14 cellular contexts compared by ENCODE assay signal in genomic region chr17:78790552-78790951, GRCh38. TPM values are rescaled to one million over a fixed set of nuclear protein-coding genes. Genes with fewer than 3 reads are reported as not detected.
DNase-seq lines count a peak whose midpoint lies in the region; ATAC-seq and TF ChIP-seq lines count a peak whose summit lies in the region.
"Had no signal": no experiment of that assay in that cellular context is flagged by ENCODE, and none has a peak within 500 bp of the region (broad histone marks: within the 10 kb centered on the region; RNA-seq: fewer than 3 reads in every experiment).

No MANE protein-coding gene starts in this region.

- no peak for TF ChIP-seq CTCF in colonic mucosa (IDR thresholded peaks at IDR 0.05)

- H3K9me3 Mint-ChIP-seq in stimulated activated naive CD8-positive, alpha-beta T cell treated with anti-CD3 and anti-CD28 coated beads, Interleukin-15, Interleukin-2, amounts not matched to agents 100 ng/mL and 50 ng/mL, for 24 hours, result no peaks in the 10 kb centered on the region
- H3K9me3 Mint-ChIP-seq in naive thymus-derived CD8-positive, alpha-beta T cell, result no peaks in the 10 kb centered on the region
- H3K9me3 Mint-ChIP-seq: activated T-helper 1 cell treated with anti-CD3 and anti-CD28 coated beads, Interleukin-12 subunit alpha, Interleukin-12 subunit beta, Interleukin-2, Interleukin-4 antibody, amounts not matched to agents 30 ng/mL and 10 ng/mL and 1 ng/mL, durations not matched to agents 14 hours and 24 hours and 36 hours had no signal

- no peaks in the 10 kb centered on the region for H3K27me3 Mint-ChIP-seq in stimulated activated naive CD8-positive, alpha-beta T cell treated with anti-CD3 and anti-CD28 coated beads, Interleukin-15, Interleukin-2, amounts not matched to agents 100 ng/mL and 50 ng/mL, for 24 hours
- no peaks in the 10 kb centered on the region for H3K27me3 Mint-ChIP-seq in naive thymus-derived CD8-positive, alpha-beta T cell

- H3K36me3 ChIP-seq in colonic mucosa (peaks cover 4% of the 10 kb centered on the region), aorta (ENCODE audit: control insufficient read depth in 1 of 2, insufficient read depth in 2 of 2, low read length in 1 of 2) (no peaks in the 10 kb centered on the region)
- H3K36me3 ChIP-seq: ovary had no signal

- POLR2A ChIA-PET in naive thymus-derived CD8-positive, alpha-beta T cell (lab: Charles Lee), result interaction anchor here (0.6 to 4.1 kb wide), 13 partner anchors 10 to 63 kb away, joined by 3 to 49 read pairs (median 6); partner anchors contain the start of genes CYTH1 and USP36

- peak overlapping the region; percentile 43 for H3K27ac Mint-ChIP-seq in stimulated activated naive CD8-positive, alpha-beta T cell treated with anti-CD3 and anti-CD28 coated beads, Interleukin-15, Interleukin-2, amounts not matched to agents 100 ng/mL and 50 ng/mL, for 24 hours
- peak overlapping the region; percentile 88 to 98 (median 98) for H3K27ac Mint-ChIP-seq in naive thymus-derived CD8-positive, alpha-beta T cell
- H3K27ac Mint-ChIP-seq: activated T-helper 1 cell treated with anti-CD3 and anti-CD28 coated beads, Interleukin-12 subunit alpha, Interleukin-12 subunit beta, Interleukin-2, Interleukin-4 antibody, amounts not matched to agents 30 ng/mL and 10 ng/mL and 1 ng/mL, durations not matched to agents 14 hours and 24 hours and 36 hours had no signal

- H3K4me3 Mint-ChIP-seq in stimulated activated naive CD8-positive, alpha-beta T cell treated with anti-CD3 and anti-CD28 coated beads, Interleukin-15, Interleukin-2, amounts not matched to agents 100 ng/mL and 50 ng/mL, for 24 hours, result no peak overlapping the region
- peak overlapping the region in 7 of 10 donors; percentile 7 to 83 (median 39) for H3K4me3 Mint-ChIP-seq in naive thymus-derived CD8-positive, alpha-beta T cell
- H3K4me3 Mint-ChIP-seq: activated T-helper 1 cell treated with anti-CD3 and anti-CD28 coated beads, Interleukin-12 subunit alpha, Interleukin-12 subunit beta, Interleukin-2, Interleukin-4 antibody, amounts not matched to agents 30 ng/mL and 10 ng/mL and 1 ng/mL, durations not matched to agents 14 hours and 24 hours and 36 hours had no signal

- DNase-seq in stimulated activated naive CD8-positive, alpha-beta T cell treated with anti-CD3 and anti-CD28 coated beads, Interleukin-15, Interleukin-2, amounts not matched to agents 100 U/mL and 50 U/mL, for 24 hours, result no peak
- DNase-seq in colonic mucosa (no peak), aorta (peak; percentile 36 to 39), SW 1271 (lab: John Stamatoyannopoulos, UW) (no peak), substantia nigra (lab: John Stamatoyannopoulos, UW) (no peak), NOMO-1 treated with DMSO at 0.1 percent for 48 hours (lab: John Stamatoyannopoulos, UW; ENCODE audit: unreplicated experiment) (no peak)
- no peak for DNase-seq in naive thymus-derived CD8-positive, alpha-beta T cell
- DNase-seq: caudate nucleus; NCI-H2081 treated with DMSO at 0.1 percent for 48 hours; NK-92 treated with Interleukin-12 subunit alpha and Interleukin-12 subunit beta, amount 100 ng/mL, for 24 hours had no signal

- peaks cover 39% of the 10 kb centered on the region for H3K36me3 Mint-ChIP-seq in stimulated activated naive CD8-positive, alpha-beta T cell treated with anti-CD3 and anti-CD28 coated beads, Interleukin-15, Interleukin-2, amounts not matched to agents 100 ng/mL and 50 ng/mL, for 24 hours (ENCODE audit: low read depth)
- H3K36me3 Mint-ChIP-seq in naive thymus-derived CD8-positive, alpha-beta T cell, result peaks cover 0 to 17% (median 13%) of the 10 kb centered on the region in 3 donors

- H3K27ac ChIP-seq in colonic mucosa, result peak overlapping the region; percentile 48
- peak overlapping the region in 1 of 2 donors; percentile 50 for H3K27ac ChIP-seq in aorta (ENCODE audit: low read depth in 1 of 2, low read length in 2 of 2)
- H3K27ac ChIP-seq in substantia nigra (ENCODE audit: low read depth, low read length, poor library complexity, severe bottlenecking), result no peak overlapping the region

- H3K4me3 ChIP-seq in colonic mucosa, result no peak overlapping the region
- H3K4me3 ChIP-seq in aorta (ENCODE audit: low read length in 2 of 2), result no peak overlapping the region
- H3K4me3 ChIP-seq: GM12878, ovary had no signal

- H3K27me3 ChIP-seq in colonic mucosa (no peaks in the 10 kb centered on the region), aorta (ENCODE audit: control insufficient read depth in 1 of 2, insufficient read depth in 2 of 2, low read length in 1 of 2) (no peaks in the 10 kb centered on the region)
- H3K27me3 ChIP-seq: ovary had no signal

- H3K9me3 ChIP-seq in colonic mucosa (no peaks in the 10 kb centered on the region), aorta (ENCODE audit: control insufficient read depth, low read length) (no peaks in the 10 kb centered on the region)
- H3K9me3 ChIP-seq: ovary had no signal

- intact Hi-C loops in colonic mucosa (cut with DNase I), result no loop called here
- intact Hi-C loops in aorta (cut with DNase I), result no loop called here

- no peak for ATAC-seq in stimulated activated naive CD8-positive, alpha-beta T cell treated with anti-CD3 and anti-CD28 coated beads, Interleukin-15, Interleukin-2, amounts not matched to agents 100 U/mL and 50 U/mL, for 24 hours
- ATAC-seq in naive thymus-derived CD8-positive, alpha-beta T cell, result no peak
- ATAC-seq in aorta (ENCODE audit: low FRiP score), result no peak
- ATAC-seq: GM12878 had no signal

- H3K9ac ChIP-seq in colonic mucosa (ENCODE audit: low read depth in 2 of 2, low read length in 2 of 2), result no peak overlapping the region

- 79 to 81% methylated on average over 4 of the region's 4 CpGs for WGBS in aorta, 2 donors

- peaks cover 9% of the 10 kb centered on the region for H3K4me1 ChIP-seq in colonic mucosa
- peaks cover 0 to 2% of the 10 kb centered on the region in 2 donors for H3K4me1 ChIP-seq in aorta (ENCODE audit: control insufficient read depth in 1 of 2, insufficient read depth in 2 of 2, low read length in 2 of 2)

- H3K4me1 Mint-ChIP-seq in stimulated activated naive CD8-positive, alpha-beta T cell treated with anti-CD3 and anti-CD28 coated beads, Interleukin-15, Interleukin-2, amounts not matched to agents 100 ng/mL and 50 ng/mL, for 24 hours (ENCODE audit: low read depth), result peaks cover 52% of the 10 kb centered on the region
- peaks cover 25 to 78% (median 73%) of the 10 kb centered on the region in 4 donors for H3K4me1 Mint-ChIP-seq in naive thymus-derived CD8-positive, alpha-beta T cell

RNA-seq across cellular contexts. Expression of gene CYTH1, which starts 8.5 kb away (rescaled TPM):
- 10 to 100 TPM; 54.6 to 68.9 TPM for total RNA-seq in colonic mucosa
- 100 to 1,000 TPM; 415 to 423 TPM for total RNA-seq in naive thymus-derived CD8-positive, alpha-beta T cell
- polyA plus RNA-seq in naive thymus-derived CD8-positive, alpha-beta T cell, result 100 to 1,000 TPM; 220 to 320 (median 243) TPM
- total RNA-seq in aorta, result 10 to 100 TPM; 45.0 to 66.8 TPM
- polyA plus RNA-seq in aorta, result 10 to 100 TPM; 20.3 to 20.4 TPM

RNA-seq across cellular contexts. Expression of gene USP36, which starts 50.1 kb away (rescaled TPM):
- total RNA-seq in colonic mucosa, result 10 to 100 TPM; 27.4 to 32.6 TPM
- total RNA-seq in naive thymus-derived CD8-positive, alpha-beta T cell, result 100 to 1,000 TPM; 151 to 156 TPM
- polyA plus RNA-seq in naive thymus-derived CD8-positive, alpha-beta T cell, result 10 to 100 TPM; 27.5 to 45.1 (median 36.7) TPM
- 10 to 100 TPM; 64.6 to 68.1 TPM for total RNA-seq in aorta
- polyA plus RNA-seq in aorta, result 10 to 100 TPM in 1 of 2 donors, 1 to 10 TPM in 1; 5.9 to 33.4 TPM

Comparison
In these comparisons a context has a peak if more than half of its experiments do, and no peak if none do; other contexts are left out.
1. DNase-seq: peak in aorta (2 of 2); none in stimulated activated naive CD8-positive, alpha-beta T cell treated with anti-CD3 and anti-CD28 coated beads, Interleukin-15, Interleukin-2, amounts not matched to agents 100 U/mL and 50 U/mL, for 24 hours (single experiment), colonic mucosa (single experiment), naive thymus-derived CD8-positive, alpha-beta T cell (0 of 10), SW 1271 (0 of 2), substantia nigra (0 of 49) and NOMO-1 treated with DMSO at 0.1 percent for 48 hours (single experiment).
2. RNA of gene CYTH1, which starts 8.5 kb away (total RNA-seq): 415 to 423 TPM in naive thymus-derived CD8-positive, alpha-beta T cell; 54.6 to 68.9 TPM in colonic mucosa and 45.0 to 66.8 TPM in aorta; every median in the first group is over 4 times any median in the second.